ENCODE assay signal across 23 cellular contexts in the genomic region with DNA sequence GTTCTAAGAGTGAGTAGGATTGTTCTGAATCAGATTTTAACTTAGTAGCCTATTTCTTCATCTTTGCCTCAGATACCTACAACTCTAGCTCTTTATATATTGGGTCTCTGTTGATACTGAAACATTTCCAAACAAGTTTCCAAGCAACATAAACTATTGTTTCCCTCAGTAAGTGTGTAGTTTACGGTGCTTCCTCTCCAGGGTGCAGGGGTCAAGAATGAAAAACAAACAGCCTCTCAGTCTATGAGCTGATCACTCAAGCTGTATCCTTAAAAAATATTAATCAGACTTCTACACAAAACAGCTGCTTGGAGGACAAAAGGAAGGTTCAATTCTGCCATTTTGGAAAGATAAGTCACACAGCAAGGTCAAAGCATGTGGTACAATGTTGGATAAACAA.
A peak's percentile ranks its signal among the peaks of the same experiment; 100 is the strongest.
DNase-seq lines count a peak whose midpoint lies in the region; ATAC-seq and TF ChIP-seq lines count a peak whose summit lies in the region.
"Had no signal": no experiment of that assay in that cellular context is flagged by ENCODE, and none has a peak within 500 bp of the region (broad histone marks: within the 10 kb centered on the region; RNA-seq: fewer than 3 reads in every experiment).

No MANE protein-coding gene starts in this region.

- no peak overlapping the region for H3K4me3 Mint-ChIP-seq in activated CD8-positive, alpha-beta memory T cell treated with anti-CD3 and anti-CD28 coated beads, Interleukin-2, amount 10 ng/mL, durations not matched to agents 7 days and 5 days
- H3K4me3 Mint-ChIP-seq: activated CD4-positive, alpha-beta T cell treated with anti-CD3 and anti-CD28 coated beads, Interleukin-2, amount 10 ng/mL, durations not matched to agents 7 days and 5 days; CD4-positive, alpha-beta T cell; GM23338; neural crest cell; type B pancreatic cell had no signal

- H3K27ac ChIP-seq in SJSA1, result peak overlapping the region; percentile 21; the same call in 1 of the 2 replicates
- H3K27ac ChIP-seq in osteoblast (ENCODE audit: low read depth, low read length), result peak overlapping the region; percentile 57
- no peak overlapping the region for H3K27ac ChIP-seq in uterus
- H3K27ac ChIP-seq: heart left ventricle, right atrium auricular region had no signal

- no peaks in the 10 kb centered on the region for H3K4me1 Mint-ChIP-seq in activated CD8-positive, alpha-beta memory T cell treated with anti-CD3 and anti-CD28 coated beads, Interleukin-2, amount 10 ng/mL, durations not matched to agents 7 days and 5 days

- H3K27me3 ChIP-seq in SJSA1 (replicated peaks) (no peaks in the 10 kb centered on the region), osteoblast (ENCODE audit: insufficient read depth, low read length) (no peaks in the 10 kb centered on the region), uterus (no peaks in the 10 kb centered on the region)
- H3K27me3 ChIP-seq: heart left ventricle, right atrium auricular region had no signal

- H3K27ac Mint-ChIP-seq in activated CD8-positive, alpha-beta memory T cell treated with anti-CD3 and anti-CD28 coated beads, Interleukin-2, amount 10 ng/mL, durations not matched to agents 7 days and 5 days, result no peak overlapping the region
- H3K27ac Mint-ChIP-seq: activated CD4-positive, alpha-beta T cell treated with anti-CD3 and anti-CD28 coated beads, Interleukin-2, amount 10 ng/mL, durations not matched to agents 7 days and 5 days; CD4-positive, alpha-beta T cell; GM23338; type B pancreatic cell had no signal

- H3K79me2 ChIP-seq in osteoblast (ENCODE audit: insufficient read depth, low read length), result peaks cover 33% of the 10 kb centered on the region

- H3K9me3 ChIP-seq in SJSA1 (replicated peaks) (no peaks in the 10 kb centered on the region), osteoblast (ENCODE audit: low read depth, low read length) (no peaks in the 10 kb centered on the region), uterus (no peaks in the 10 kb centered on the region)

- ATAC-seq in activated CD8-positive, alpha-beta memory T cell treated with anti-CD3 and anti-CD28 coated beads, Interleukin-2, amount 10 ng/mL, durations not matched to agents 7 days and 5 days, result no peak
- no peak for ATAC-seq in esophagus mucosa
- ATAC-seq: GM23338; stimulated activated naive CD8-positive, alpha-beta T cell treated with anti-CD3 and anti-CD28 coated beads, Interleukin-15, Interleukin-2, amounts not matched to agents 100 U/mL and 50 U/mL, for 24 hours had no signal

- TF ChIP-seq POLR2A in uterus (IDR thresholded peaks at IDR 0.05), result no peak

- H3K36me3 ChIP-seq in SJSA1 (no peaks in the 10 kb centered on the region), osteoblast (ENCODE audit: insufficient read depth, low read length) (peaks cover 4% of the 10 kb centered on the region), uterus (no peaks in the 10 kb centered on the region)
- H3K36me3 ChIP-seq: heart left ventricle, right atrium auricular region had no signal

- no peaks in the 10 kb centered on the region for H3K36me3 Mint-ChIP-seq in activated CD8-positive, alpha-beta memory T cell treated with anti-CD3 and anti-CD28 coated beads, Interleukin-2, amount 10 ng/mL, durations not matched to agents 7 days and 5 days
- H3K36me3 Mint-ChIP-seq: type B pancreatic cell had no signal

- peaks cover 11% of the 10 kb centered on the region for H3K4me1 ChIP-seq in SJSA1 (replicated peaks)
- H3K4me1 ChIP-seq in osteoblast (ENCODE audit: insufficient read depth, low read length), result peaks cover 15% of the 10 kb centered on the region
- no peaks in the 10 kb centered on the region for H3K4me1 ChIP-seq in uterus
- H3K4me1 ChIP-seq: heart left ventricle, right atrium auricular region had no signal

- H2AFZ ChIP-seq in osteoblast (ENCODE audit: low read length), result no peak overlapping the region
- H2AFZ ChIP-seq: GM23338 had no signal

- peaks cover 3% of the 10 kb centered on the region for H3K27me3 Mint-ChIP-seq in activated CD8-positive, alpha-beta memory T cell treated with anti-CD3 and anti-CD28 coated beads, Interleukin-2, amount 10 ng/mL, durations not matched to agents 7 days and 5 days
- H3K27me3 Mint-ChIP-seq: type B pancreatic cell had no signal

- H3K4me3 ChIP-seq in SJSA1, result no peak overlapping the region
- H3K4me3 ChIP-seq in fibroblast of mammary gland (ENCODE audit: control insufficient read depth, low read depth, low read length), result no peak overlapping the region
- H3K4me3 ChIP-seq in osteoblast (ENCODE audit: insufficient read depth, low read length), result no peak overlapping the region
- H3K4me3 ChIP-seq in uterus, result no peak overlapping the region
- H3K4me3 ChIP-seq: GM23338, heart left ventricle, right atrium auricular region had no signal

- H4K20me1 ChIP-seq in osteoblast (ENCODE audit: insufficient read depth, low read length), result no peaks in the 10 kb centered on the region

- H3K4me2 ChIP-seq in osteoblast (ENCODE audit: insufficient read depth, low read length), result peak overlapping the region; percentile 5
- H3K4me2 ChIP-seq: GM23338 had no signal

- no peaks in the 10 kb centered on the region for H3K9me3 Mint-ChIP-seq in activated CD8-positive, alpha-beta memory T cell treated with anti-CD3 and anti-CD28 coated beads, Interleukin-2, amount 10 ng/mL, durations not matched to agents 7 days and 5 days (ENCODE audit: low read depth)
- H3K9me3 Mint-ChIP-seq: GM23338, type B pancreatic cell had no signal

- intact Hi-C loops in uterus (cut with DNase I; ENCODE audit: low total_unique reads), result no loop called here

- DNase-seq in ELR (ENCODE audit: low read depth), result peak; percentile 45
- no peak for DNase-seq in SJSA1 (ENCODE audit: low read depth in 1 of 2, low spot score in 2 of 2)
- peak; percentile 63 for DNase-seq in fibroblast of mammary gland (ENCODE audit: low read depth)
- DNase-seq in osteoblast (ENCODE audit: insufficient read length, low spot score, missing footprints), result no peak
- no peak for DNase-seq in NCI-H2029 (lab: John Stamatoyannopoulos, UW)
- no peak for DNase-seq in activated CD8-positive, alpha-beta memory T cell treated with anti-CD3 and anti-CD28 coated beads, Interleukin-2, amount 10 ng/mL, durations not matched to agents 7 days and 5 days
- DNase-seq in uterus, result no peak
- DNase-seq: activated CD4-positive, alpha-beta T cell treated with anti-CD3 and anti-CD28 coated beads, Interleukin-2, amount 10 ng/mL, durations not matched to agents 7 days and 5 days; amygdala; CD4-positive, alpha-beta T cell; DMS53; heart left ventricle; islet precursor cell; NCI-H1436; NCI-H2227 treated with DMSO at 0.1 percent for 48 hours; stimulated activated CD4-positive, alpha-beta T cell treated with anti-CD3 and anti-CD28 coated beads, Interleukin-1b, Interleukin-23, amount 100 ng/mL, for 48 hours; stimulated activated naive CD8-positive, alpha-beta T cell treated with anti-CD3 and anti-CD28 coated beads, Interleukin-15, Interleukin-2, amounts not matched to agents 100 U/mL and 50 U/mL, for 24 hours; T-helper 1 cell had no signal

- CTCF ChIA-PET in activated CD8-positive, alpha-beta memory T cell treated with anti-CD3 and anti-CD28 coated beads, Interleukin-2, amount 10 ng/mL, durations not matched to agents 7 days and 5 days (lab: Charles Lee), result no interaction called here

- no peak for TF ChIP-seq CTCF in fibroblast of mammary gland (conservative IDR thresholded peaks at IDR 0.05; ENCODE audit: control insufficient read depth, insufficient read depth, low read depth, low read length)
- no peak for TF ChIP-seq CTCF in osteoblast (IDR thresholded peaks at IDR 0.05; ENCODE audit: extremely low read depth, low read depth, low read length)
- no peak for TF ChIP-seq CTCF in uterus (IDR thresholded peaks at IDR 0.05)

Comparison
In these comparisons a context has a peak if more than half of its experiments do, and no peak if none do; other contexts are left out.
1. DNase-seq: peak in ELR (single experiment) and fibroblast of mammary gland (single experiment); none in SJSA1 (0 of 2), osteoblast (single experiment), NCI-H2029 (single experiment), activated CD8-positive, alpha-beta memory T cell treated with anti-CD3 and anti-CD28 coated beads, Interleukin-2, amount 10 ng/mL, durations not matched to agents 7 days and 5 days (single experiment) and uterus (0 of 2).
2. H3K27ac ChIP-seq: peak in SJSA1 (single experiment) and osteoblast (single experiment); none in uterus (0 of 2).